8 cellular contexts compared by ENCODE assay signal in genomic region chr5:159207616-159208507, GRCh38. TPM values are rescaled to one million over a fixed set of nuclear protein-coding genes. Genes with fewer than 3 reads are reported as not detected.
DNase-seq lines count a peak whose midpoint lies in the region; ATAC-seq and FAIRE-seq lines count a peak whose summit lies in the region.

No MANE protein-coding gene starts in this region.

- peak overlapping the region; percentile 90 for H3K27ac ChIP-seq in KOPT-K1 (ENCODE audit: low read depth, low read length, poor library complexity, severe bottlenecking)
- H3K27ac ChIP-seq in SJCRH30 = peak overlapping the region; percentile 71
- H3K27ac ChIP-seq in substantia nigra (ENCODE audit: low read depth, low read length, poor library complexity, severe bottlenecking) = peak overlapping the region; percentile 51

- H3K9me3 ChIP-seq in KOPT-K1 (ENCODE audit: insufficient read depth, low read length, poor library complexity, severe bottlenecking) = no peaks in the 10 kb centered on the region
- H3K9me3 ChIP-seq in SJCRH30 (replicated peaks) = no peaks in the 10 kb centered on the region

- peak; percentile 47 for ATAC-seq in GM21786 (IDR thresholded peaks at IDR 0.05; ENCODE audit: unreplicated experiment)

- H3K36me3 ChIP-seq in KOPT-K1 (ENCODE audit: insufficient read depth, low read length) = peaks cover 7% of the 10 kb centered on the region
- H3K36me3 ChIP-seq in SJCRH30 = 0 out of 2 replicates have a peak, but pooled peaks cover 4% of the 10 kb centered on the region

- peaks cover 19% of the 10 kb centered on the region for H3K4me1 ChIP-seq in SJCRH30

- peak overlapping the region; percentile 85 for H3K4me3 ChIP-seq in SJCRH30

- H3K27me3 ChIP-seq in SJCRH30 = no peaks in the 10 kb centered on the region

- DNase-seq in EH (ENCODE audit: low read depth) (peak; percentile 80), SJCRH30 (peak; percentile 87), frontal cortex (ENCODE audit: low spot score in 2 of 2) (peak; percentile 48 to 58), non-pigmented ciliary epithelial cell (ENCODE audit: low read depth) (peak; percentile 32), substantia nigra (lab: John Stamatoyannopoulos, UW) (peak; percentile 4 to 81 (median 53))
- peak; percentile 81 for DNase-seq in activated naive CD4-positive, alpha-beta T cell treated with Interleukin-2 at 50 U/mL for 16 hours

- no peak for FAIRE-seq in frontal cortex (lab: Jason Lieb, UNC)

RNA-seq across cellular contexts. Expression of gene RNF145, which starts 1.5 kb away (rescaled TPM):
- 59.0 and 60.9 TPM in 2 replicates for total RNA-seq in SJCRH30 (2014; rRNA removed; shearing (Covaris generic))
- total RNA-seq in frontal cortex = 124 TPM

RNA-seq across cellular contexts. Expression of gene UBLCP1, which starts 55.2 kb away (rescaled TPM):
- 26.4 and 28.7 TPM in 2 replicates for total RNA-seq in SJCRH30 (2014; rRNA removed; shearing (Covaris generic))
- 17.1 TPM for total RNA-seq in frontal cortex

Comparison
In these comparisons a context has a peak if more than half of its experiments do, and no peak if none do; other contexts are left out.
1. Peak in every context shown above with its lines: DNase-seq, ATAC-seq, H3K4me3 ChIP-seq and H3K27ac ChIP-seq.
2. DNase-seq: peak in every context shown above with its lines; median percentile 87 in SJCRH30; 81 in activated naive CD4-positive, alpha-beta T cell treated with Interleukin-2 at 50 U/mL for 16 hours; 80 in EH; 53 in frontal cortex; 53 in substantia nigra; 32 in non-pigmented ciliary epithelial cell.